8 cellular contexts compared by ENCODE assay signal in the genomic region with DNA sequence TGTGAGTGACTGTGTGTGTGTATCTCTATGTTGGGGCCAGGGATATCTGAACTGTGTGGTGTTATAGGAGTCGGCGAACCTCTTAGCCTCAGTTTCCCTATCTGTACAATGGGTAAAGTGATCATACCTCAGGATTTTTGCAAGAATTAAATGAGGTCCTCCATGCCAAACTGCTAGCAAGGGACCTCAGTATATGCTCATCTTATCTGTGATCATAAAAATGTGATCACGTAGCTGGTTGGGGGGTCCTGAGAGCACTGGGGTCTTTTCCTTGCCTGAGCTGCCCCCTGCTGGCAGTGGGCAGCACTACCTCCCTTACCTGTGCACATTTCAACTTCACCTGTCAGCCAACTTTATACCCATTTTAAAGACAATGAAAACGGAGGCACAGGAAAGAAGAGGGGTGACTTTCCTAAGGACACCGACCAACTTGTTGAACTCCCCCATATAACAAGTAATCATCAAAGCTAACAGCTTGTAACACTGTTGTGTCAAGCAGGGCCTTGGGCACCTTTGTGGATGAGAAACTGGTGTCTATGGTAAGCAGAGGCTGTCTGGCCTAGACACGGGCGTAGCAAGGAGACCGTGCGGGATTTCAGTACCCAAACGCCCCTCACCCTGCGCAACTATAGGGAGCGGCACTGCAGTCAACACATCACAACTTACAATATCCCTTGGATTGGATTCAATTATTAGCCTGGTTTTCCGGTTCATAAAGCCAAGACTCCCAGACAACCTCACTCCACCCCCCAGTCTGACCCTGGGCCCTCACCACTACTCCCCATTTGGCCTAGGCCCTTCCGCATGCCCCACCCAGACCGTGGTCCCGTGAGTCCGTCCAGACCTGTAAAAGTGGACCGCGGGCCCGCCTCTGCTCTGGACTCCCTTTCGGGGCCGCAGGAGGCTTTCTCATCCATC. TPM values are rescaled to one million over a fixed set of nuclear protein-coding genes. Genes with fewer than 3 reads are reported as not detected.
A peak's percentile ranks its signal among the peaks of the same experiment; 100 is the strongest.
DNase-seq lines count a peak whose midpoint lies in the region; ATAC-seq and TF ChIP-seq lines count a peak whose summit lies in the region.

No MANE protein-coding gene starts in this region.

- peak; percentile 39 for DNase-seq in stimulated activated CD4-positive, alpha-beta T cell treated with anti-CD3 and anti-CD28 coated beads, Interleukin-4, amount 100 ng/mL, for 1 hour
- DNase-seq in stimulated activated CD4-positive, alpha-beta T cell treated with anti-CD3 and anti-CD28 coated beads, Interleukin-1b, Interleukin-23, amount 100 ng/mL, for 48 hours: no peak
- DNase-seq in NCI-H446 treated with DMSO at 0.1 percent for 48 hours (lab: John Stamatoyannopoulos, UW) (peak; percentile 7), right atrium auricular region (ENCODE audit: low spot score) (peak; percentile 62), renal cortical epithelial cell (ENCODE audit: low read depth) (peak; percentile 59), T-helper 9 cell (no peak)
- DNase-seq in activated naive CD8-positive, alpha-beta T cell treated with anti-CD3 and anti-CD28 coated beads, Interleukin-2, amount 10 ng/mL, durations not matched to agents 7 days and 5 days: peak; percentile 59

- H3K27me3 Mint-ChIP-seq in activated naive CD8-positive, alpha-beta T cell treated with anti-CD3 and anti-CD28 coated beads, Interleukin-2, amount 10 ng/mL, durations not matched to agents 7 days and 5 days: no peaks in the 10 kb centered on the region

- no peak for ATAC-seq in activated naive CD8-positive, alpha-beta T cell treated with anti-CD3 and anti-CD28 coated beads, Interleukin-2, amount 10 ng/mL, durations not matched to agents 7 days and 5 days (ENCODE audit: low read depth)
- no peak for ATAC-seq in HG02610 (IDR thresholded peaks at IDR 0.05; ENCODE audit: unreplicated experiment)

- peaks cover 12% of the 10 kb centered on the region for H3K36me3 ChIP-seq in right atrium auricular region

- no peaks in the 10 kb centered on the region for H3K27me3 ChIP-seq in right atrium auricular region

- peaks cover 20% of the 10 kb centered on the region for H3K4me1 Mint-ChIP-seq in activated naive CD8-positive, alpha-beta T cell treated with anti-CD3 and anti-CD28 coated beads, Interleukin-2, amount 10 ng/mL, durations not matched to agents 7 days and 5 days

- POLR2A ChIA-PET in activated naive CD8-positive, alpha-beta T cell treated with anti-CD3 and anti-CD28 coated beads, Interleukin-2, amount 10 ng/mL, durations not matched to agents 7 days and 5 days (lab: Charles Lee): interaction anchor here (1.4 to 2.1 kb wide), 4 partner anchors 11 to 40 kb away, joined by 3 to 22 read pairs (median 10); partner anchors contain the start of genes MRPL11 and PELI3

- peaks cover 0 to 18% of the 10 kb centered on the region in 2 donors for H3K4me1 ChIP-seq in right atrium auricular region

- no peaks in the 10 kb centered on the region for H3K9me3 ChIP-seq in right atrium auricular region

- H3K9me3 Mint-ChIP-seq in activated naive CD8-positive, alpha-beta T cell treated with anti-CD3 and anti-CD28 coated beads, Interleukin-2, amount 10 ng/mL, durations not matched to agents 7 days and 5 days: no peaks in the 10 kb centered on the region

- H3K27ac Mint-ChIP-seq in activated naive CD8-positive, alpha-beta T cell treated with anti-CD3 and anti-CD28 coated beads, Interleukin-2, amount 10 ng/mL, durations not matched to agents 7 days and 5 days: peak overlapping the region; percentile 88

- H3K36me3 Mint-ChIP-seq in activated naive CD8-positive, alpha-beta T cell treated with anti-CD3 and anti-CD28 coated beads, Interleukin-2, amount 10 ng/mL, durations not matched to agents 7 days and 5 days: no peaks in the 10 kb centered on the region

- H3K4me3 Mint-ChIP-seq in activated naive CD8-positive, alpha-beta T cell treated with anti-CD3 and anti-CD28 coated beads, Interleukin-2, amount 10 ng/mL, durations not matched to agents 7 days and 5 days: peak overlapping the region; percentile 94

- peak overlapping the region; percentile 59 to 70 for H3K4me3 ChIP-seq in right atrium auricular region

- peak overlapping the region; percentile 77 to 88 for H3K27ac ChIP-seq in right atrium auricular region

- peak; percentile 68 to 73 for TF ChIP-seq CTCF in right atrium auricular region (IDR thresholded peaks at IDR 0.05)

RNA-seq across cellular contexts. Expression of gene DPP3, which starts 1.2 kb away (rescaled TPM):
- 10 to 100 TPM; 44.9 to 45.7 TPM for total RNA-seq in activated naive CD8-positive, alpha-beta T cell treated with anti-CD3 and anti-CD28 coated beads, Interleukin-2, amount 10 ng/mL, durations not matched to agents 7 days and 5 days
- total RNA-seq in right atrium auricular region: 10 to 100 TPM in 1 of 2 donors, 1 to 10 TPM in 1; 8.2 to 11.1 TPM
- 73.6 and 95.2 TPM in 2 replicates for total RNA-seq in renal cortical epithelial cell

RNA-seq across cellular contexts. Expression of gene PELI3, which starts 12.4 kb away (rescaled TPM):
- 10 to 100 TPM; 10.6 to 10.7 TPM for total RNA-seq in activated naive CD8-positive, alpha-beta T cell treated with anti-CD3 and anti-CD28 coated beads, Interleukin-2, amount 10 ng/mL, durations not matched to agents 7 days and 5 days
- total RNA-seq in right atrium auricular region (10 to 100 TPM; 12.7 to 20.7 TPM), renal cortical epithelial cell (4.9 and 6.7 TPM in 2 replicates)

RNA-seq across cellular contexts. Expression of gene BBS1, which starts 31.4 kb away (rescaled TPM):
- 10 to 100 TPM; 22.6 to 26.4 TPM for total RNA-seq in activated naive CD8-positive, alpha-beta T cell treated with anti-CD3 and anti-CD28 coated beads, Interleukin-2, amount 10 ng/mL, durations not matched to agents 7 days and 5 days
- total RNA-seq in right atrium auricular region (10 to 100 TPM; 37.0 to 38.7 TPM), renal cortical epithelial cell (20.7 and 120 TPM in 2 replicates)

RNA-seq across cellular contexts. Expression of gene MRPL11, which starts 40.4 kb away (rescaled TPM):
- total RNA-seq in activated naive CD8-positive, alpha-beta T cell treated with anti-CD3 and anti-CD28 coated beads, Interleukin-2, amount 10 ng/mL, durations not matched to agents 7 days and 5 days: 10 to 100 TPM; 53.9 to 64.4 TPM
- total RNA-seq in right atrium auricular region (10 to 100 TPM; 33.1 to 54.4 TPM), renal cortical epithelial cell (33.3 and 52.4 TPM in 2 replicates)

RNA-seq across cellular contexts. Expression of gene NPAS4, which starts 58.2 kb away (rescaled TPM):
- under 1 TPM; 0.23 to 0.67 TPM for total RNA-seq in activated naive CD8-positive, alpha-beta T cell treated with anti-CD3 and anti-CD28 coated beads, Interleukin-2, amount 10 ng/mL, durations not matched to agents 7 days and 5 days
- total RNA-seq in right atrium auricular region: under 1 TPM in 1 of 2 donors, not detected in 1; 0.19 TPM
- total RNA-seq in renal cortical epithelial cell: not detected in 2 replicates

Comparison
In these comparisons a context has a peak if more than half of its experiments do, and no peak if none do; other contexts are left out.
1. DNase-seq: peak in stimulated activated CD4-positive, alpha-beta T cell treated with anti-CD3 and anti-CD28 coated beads, Interleukin-4, amount 100 ng/mL, for 1 hour (single experiment), NCI-H446 treated with DMSO at 0.1 percent for 48 hours (single experiment), activated naive CD8-positive, alpha-beta T cell treated with anti-CD3 and anti-CD28 coated beads, Interleukin-2, amount 10 ng/mL, durations not matched to agents 7 days and 5 days (single experiment), right atrium auricular region (single experiment) and renal cortical epithelial cell (single experiment); none in stimulated activated CD4-positive, alpha-beta T cell treated with anti-CD3 and anti-CD28 coated beads, Interleukin-1b, Interleukin-23, amount 100 ng/mL, for 48 hours (single experiment) and T-helper 9 cell (single experiment).